Comparison of ENCODE assay signal across 8 cellular contexts in the genomic region with DNA sequence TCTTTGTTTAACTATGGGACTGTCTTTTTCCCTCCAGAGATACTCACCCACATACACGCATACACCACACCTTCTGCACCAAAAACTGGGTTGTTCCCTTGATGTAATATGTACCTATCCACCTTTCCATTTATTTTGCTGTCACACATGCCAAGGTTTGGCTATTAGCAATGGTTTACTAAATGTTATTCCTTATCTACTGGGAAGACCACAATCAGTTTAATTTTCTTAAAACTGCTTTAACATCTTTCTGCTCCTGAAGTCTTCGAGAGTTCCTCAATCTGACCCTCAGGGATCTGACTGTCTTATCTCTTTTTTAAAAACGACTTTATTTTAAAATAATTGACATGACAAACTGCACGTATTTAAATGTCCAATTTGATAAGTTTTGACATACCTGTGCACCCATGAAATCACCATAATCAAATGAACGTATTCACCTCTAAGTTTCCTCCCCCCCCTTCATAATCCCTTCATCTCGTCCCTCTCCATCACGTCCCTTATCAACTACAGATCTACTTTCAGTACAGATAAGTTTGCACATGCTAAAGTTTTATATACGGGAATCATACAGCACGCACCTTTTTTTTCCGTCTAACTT. TPM values are rescaled to one million over a fixed set of nuclear protein-coding genes. Genes with fewer than 3 reads are reported as not detected.
DNase-seq lines count a peak whose midpoint lies in the region; ATAC-seq and TF ChIP-seq lines count a peak whose summit lies in the region.

No MANE protein-coding gene starts in this region.

- H3K27ac Mint-ChIP-seq in Calu3 (ENCODE audit: unreplicated experiment) (peak overlapping the region; percentile 58), brain (peak overlapping the region; percentile 94 to 97 (median 96))

- TSS peak; percentile 90 for BruUV-seq in Calu3 (replicated peaks; lab: Mats Ljungman, UMichigan)

- H3K36me3 Mint-ChIP-seq in Calu3 (ENCODE audit: insufficient read depth, unreplicated experiment) (peaks cover 34% of the 10 kb centered on the region), brain (peaks cover 23% of the 10 kb centered on the region)

- H3K4me1 Mint-ChIP-seq in Calu3 (ENCODE audit: low read depth, unreplicated experiment): peaks cover 25% of the 10 kb centered on the region
- peaks cover 52% of the 10 kb centered on the region for H3K4me1 Mint-ChIP-seq in brain

- H3K27me3 Mint-ChIP-seq in Calu3 (ENCODE audit: unreplicated experiment) (no peaks in the 10 kb centered on the region), brain (peaks cover 8% of the 10 kb centered on the region)

- H3K4me3 Mint-ChIP-seq in Calu3 (ENCODE audit: low read depth, unreplicated experiment): peak overlapping the region; percentile 100
- peak overlapping the region; percentile 89 to 100 (median 92) for H3K4me3 Mint-ChIP-seq in brain

- peak overlapping the region; percentile 98 for H3K4me3 ChIP-seq in mononuclear cell (ENCODE audit: low read length)

- no peaks in the 10 kb centered on the region for H3K9me3 ChIP-seq in mononuclear cell (ENCODE audit: low read depth, low read length)

- intact Hi-C loops in Calu3 (cut with micrococcal nuclease; ENCODE audit: unreplicated experiment): no loop called here

- CTCF ChIA-PET in Calu3 (lab: Charles Lee): interaction anchor here (0.6 kb wide), 1 partner anchor 95 kb away, joined by 4 read pairs; no protein-coding TSS in a partner anchor

- ATAC-seq in HG03097 (IDR thresholded peaks at IDR 0.05; ENCODE audit: low FRiP score, unreplicated experiment): peak; percentile 2
- no peak for ATAC-seq in GM21786 (IDR thresholded peaks at IDR 0.05; ENCODE audit: unreplicated experiment)
- ATAC-seq in GM21825 (IDR thresholded peaks at IDR 0.05; ENCODE audit: unreplicated experiment): no peak
- no peak for ATAC-seq in HG02759 (IDR thresholded peaks at IDR 0.05; ENCODE audit: unreplicated experiment)

- DNase-seq in Calu3 (no peak), NCI-H345 (lab: John Stamatoyannopoulos, UW) (no peak)

- TF ChIP-seq CTCF in Calu3 (IDR thresholded peaks at IDR 0.05; ENCODE audit: unreplicated experiment) (no peak), brain (conservative IDR thresholded peaks at IDR 0.05) (no peak)

- H3K9me3 Mint-ChIP-seq in Calu3 (ENCODE audit: low read depth, unreplicated experiment): no peaks in the 10 kb centered on the region
- peaks cover 0 to 2% (median 0%) of the 10 kb centered on the region in 5 experiments for H3K9me3 Mint-ChIP-seq in brain

- peaks cover 38% of the 10 kb centered on the region for H3K4me1 ChIP-seq in mononuclear cell (ENCODE audit: insufficient read depth, low read length)

- H3K27me3 ChIP-seq in mononuclear cell (ENCODE audit: insufficient read depth, low read length): no peaks in the 10 kb centered on the region

RNA-seq across cellular contexts. Expression of gene TRPM7, which starts 0.8 kb away (rescaled TPM):
- total RNA-seq in Calu3 (2022) (40.6 and 48.2 TPM in 2 replicates), mononuclear cell (81.0 TPM)
- 1.4 TPM for polyA plus RNA-seq in brain (ENCODE audit: insufficient read depth, low read depth, low replicate concordance)
